Comparison of ENCODE assay signal across 8 cellular contexts in the genomic region with DNA sequence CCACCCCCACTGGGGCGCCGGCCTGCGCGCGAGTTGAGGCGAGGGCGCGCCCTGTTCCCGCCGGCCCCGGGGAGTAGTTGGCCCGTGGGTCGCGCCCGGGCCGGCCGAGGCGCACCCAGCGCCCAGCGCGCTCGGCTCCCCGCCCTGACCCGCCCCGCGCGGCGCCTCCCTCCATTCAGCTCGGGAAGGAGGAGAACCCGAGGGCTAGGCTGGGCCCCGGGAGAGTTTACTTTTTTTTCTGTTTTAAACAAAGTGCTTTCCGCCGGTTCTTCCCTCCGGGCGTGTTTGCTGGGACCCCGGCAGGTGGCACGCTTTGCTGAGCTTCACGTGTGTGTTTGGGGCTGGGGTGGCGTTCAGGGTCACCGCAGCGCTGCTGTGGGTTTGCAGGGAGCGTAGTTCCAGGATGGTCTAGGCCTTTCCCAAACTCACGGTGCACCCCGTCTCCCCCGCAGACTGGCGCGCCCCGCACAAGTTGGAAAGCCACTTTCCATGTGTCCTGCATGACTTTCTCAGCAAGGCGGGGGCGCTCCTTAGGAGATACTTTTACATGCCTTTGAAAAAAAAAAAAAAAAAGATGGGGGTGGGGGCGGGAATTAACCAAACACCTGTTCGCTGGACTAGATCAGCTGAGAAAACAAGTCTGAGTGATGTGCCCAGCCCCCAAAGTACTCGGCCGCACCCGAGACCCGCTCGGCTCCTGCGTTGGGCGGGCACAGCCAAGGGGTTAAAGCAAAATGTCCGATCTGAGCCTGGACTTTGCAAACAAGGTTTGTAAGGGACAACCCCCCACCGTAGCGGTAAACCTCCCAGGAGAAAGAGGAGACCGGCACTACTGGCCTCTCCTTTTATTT. TPM values are rescaled to one million over a fixed set of nuclear protein-coding genes. Genes with fewer than 3 reads are reported as not detected.
DNase-seq lines count a peak whose midpoint lies in the region; FAIRE-seq and TF ChIP-seq lines count a peak whose summit lies in the region.

No MANE protein-coding gene starts in this region.

- H3K4me3 Mint-ChIP-seq in brain: peak overlapping the region; percentile 85 to 94 (median 91)

- H3K9ac ChIP-seq in BLaER1 treated with 17β-estradiol and CSF1 and Interleukin-3, amounts not matched to agents 10 nM and 100 nM: peak overlapping the region; percentile 59 to 78 (median 72); a peak in 21 of 22 replicates

- H3K9me3 Mint-ChIP-seq in brain: no peaks in the 10 kb centered on the region

- H3K27ac Mint-ChIP-seq in brain: peak overlapping the region; percentile 50 to 93 (median 83)

- peak overlapping the region; percentile 96 to 100 (median 98) for H3K4me2 ChIP-seq in BLaER1 treated with 17β-estradiol and CSF1 and Interleukin-3, amounts not matched to agents 10 nM and 100 nM

- H3K9me3 ChIP-seq in BLaER1 treated with 17β-estradiol and CSF1 and Interleukin-3, amounts not matched to agents 10 nM and 100 nM (replicated peaks in 1 of 11): no peaks in the 10 kb centered on the region

- TF ChIP-seq CTCF in brain (conservative IDR thresholded peaks at IDR 0.05) (no peak), D721Med (IDR thresholded peaks at IDR 0.05; ENCODE audit: insufficient read depth, missing control alignments) (no peak)

- H3K4me1 ChIP-seq in BLaER1 treated with 17β-estradiol and CSF1 and Interleukin-3, amounts not matched to agents 10 nM and 100 nM: peaks cover 33 to 43% (median 39%) of the 10 kb centered on the region in 10 experiments

- H3K4me1 Mint-ChIP-seq in brain: peaks cover 44% of the 10 kb centered on the region

- peak overlapping the region in 8 of 11 experiments; percentile 37 to 53 (median 46); a peak in 10 of 22 replicates for H3K27ac ChIP-seq in BLaER1 treated with 17β-estradiol and CSF1 and Interleukin-3, amounts not matched to agents 10 nM and 100 nM

- H3K27me3 Mint-ChIP-seq in brain: peaks cover 17% of the 10 kb centered on the region

- H3K36me3 Mint-ChIP-seq in brain: no peaks in the 10 kb centered on the region

- H3K4me3 ChIP-seq in BLaER1 treated with 17β-estradiol and CSF1 and Interleukin-3, amounts not matched to agents 10 nM and 100 nM: peak overlapping the region; percentile 70 to 84 (median 79)

- peaks cover 0 to 22% (median 13%) of the 10 kb centered on the region in 11 experiments; a peak in 6 of 22 replicates for H4K20me1 ChIP-seq in BLaER1 treated with 17β-estradiol and CSF1 and Interleukin-3, amounts not matched to agents 10 nM and 100 nM

- FAIRE-seq in D721Med (lab: Jason Lieb, UNC): no peak

- H3K36me3 ChIP-seq in BLaER1 treated with 17β-estradiol and CSF1 and Interleukin-3, amounts not matched to agents 10 nM and 100 nM: no peaks in the 10 kb centered on the region

- DNase-seq in HT1080 (ENCODE audit: low read depth): peak; percentile 74
- DNase-seq in T-helper 2 cell: peak; percentile 28 to 50 (median 43)
- peak; percentile 53 for DNase-seq in iPS-NIHi11 (ENCODE audit: low spot score)
- peak; percentile 57 for DNase-seq in stimulated activated CD4-positive, alpha-beta T cell treated with anti-CD3 and anti-CD28 coated beads, Interleukin-12 subunit alpha, Interleukin-12 subunit beta, amount 100 ng/mL, for 4 hours
- no peak for DNase-seq in A172 (ENCODE audit: low spot score)
- no peak for DNase-seq in D721Med (ENCODE audit: insufficient read length, low spot score)

- H3K27me3 ChIP-seq in BLaER1 treated with 17β-estradiol and CSF1 and Interleukin-3, amounts not matched to agents 10 nM and 100 nM: peaks cover 11 to 63% (median 30%) of the 10 kb centered on the region in 11 experiments; a peak in 18 of 22 replicates

RNA-seq across cellular contexts. Expression of a gene that starts 0.8 kb away (rescaled TPM):
- 311 and 345 TPM in 2 replicates for total RNA-seq in HT1080 (2014; rRNA removed; shearing (Covaris generic))
- 221 and 294 TPM in 2 replicates for polyA plus RNA-seq in HT1080 (2015; cell fraction: cytosol; rRNA removed)
- 505 and 588 TPM in 2 replicates for polyA plus RNA-seq in HT1080 (2015; cell fraction: nucleus; rRNA removed)
- 7.3 TPM for polyA plus RNA-seq in brain (ENCODE audit: insufficient read depth, low read depth, low replicate concordance)
- total RNA-seq in A172 (2014; rRNA removed; shearing (Covaris generic)): 121 and 167 TPM in 2 replicates

Comparison
In these comparisons a context has a peak if more than half of its experiments do, and no peak if none do; other contexts are left out.
1. DNase-seq: peak in HT1080 (single experiment), T-helper 2 cell (5 of 5), iPS-NIHi11 (single experiment) and stimulated activated CD4-positive, alpha-beta T cell treated with anti-CD3 and anti-CD28 coated beads, Interleukin-12 subunit alpha, Interleukin-12 subunit beta, amount 100 ng/mL, for 4 hours (single experiment); none in A172 (single experiment) and D721Med (single experiment).